In genomic region chr2:174571669-174572323, GRCh38 we compare ENCODE assay signal across 15 cellular contexts. TPM values are rescaled to one million over a fixed set of nuclear protein-coding genes. Genes with fewer than 3 reads are reported as not detected.
DNase-seq lines count a peak whose midpoint lies in the region; TF ChIP-seq lines count a peak whose summit lies in the region.
"Had no signal": no experiment of that assay in that cellular context is flagged by ENCODE, and none has a peak within 500 bp of the region (broad histone marks: within the 10 kb centered on the region; RNA-seq: fewer than 3 reads in every experiment).

No MANE protein-coding gene starts in this region.

- no peak overlapping the region for H3K9ac ChIP-seq in trophoblast cell (ENCODE audit: low read length)

- peak overlapping the region; percentile 75 for H3K18ac ChIP-seq in trophoblast cell (ENCODE audit: low read length)

- H3K36me3 Mint-ChIP-seq in CD4-positive, alpha-beta memory T cell: peaks cover 65 to 91% of the 10 kb centered on the region in 2 donors
- peaks cover 89% of the 10 kb centered on the region for H3K36me3 Mint-ChIP-seq in dendritic cell treated with granulocyte-macrophage colony-stimulating factor and Interleukin-4, amounts not matched to agents 40 ng/mL and 50 ng/mL, for 4 days (ENCODE audit: low read depth)

- no peak overlapping the region for H4K91ac ChIP-seq in trophoblast cell (ENCODE audit: low read depth, low read length)

- no peak overlapping the region for H3K23ac ChIP-seq in trophoblast cell (ENCODE audit: low read length)

- peaks cover 60% of the 10 kb centered on the region for H3K4me1 ChIP-seq in CD4-positive, alpha-beta memory T cell (ENCODE audit: insufficient read depth, low read length)
- H3K4me1 ChIP-seq in trophoblast cell (ENCODE audit: control insufficient read depth in 1 of 2, insufficient read depth in 2 of 2, low read length in 2 of 2): no peaks in the 10 kb centered on the region
- H3K4me1 ChIP-seq: breast epithelium had no signal

- CTCF ChIA-PET in CD4-positive, alpha-beta memory T cell (lab: Charles Lee; ENCODE audit: partially characterized antibody): interaction anchor here (1.0 to 26.1 kb wide), 5 partner anchors 29 to 116 kb away, joined by 3 to 430 read pairs (median 19); partner anchors contain the start of gene WIPF1
- CTCF ChIA-PET in RWPE1 (lab: Yijun Ruan, JAX): no interaction called here

- peaks cover 42 to 75% (median 58%) of the 10 kb centered on the region in 4 donors for H3K4me1 Mint-ChIP-seq in CD4-positive, alpha-beta memory T cell
- peaks cover 51% of the 10 kb centered on the region for H3K4me1 Mint-ChIP-seq in dendritic cell treated with granulocyte-macrophage colony-stimulating factor and Interleukin-4, amounts not matched to agents 40 ng/mL and 50 ng/mL, for 4 days (ENCODE audit: low read depth)

- H3K9me3 Mint-ChIP-seq in CD4-positive, alpha-beta memory T cell: no peaks in the 10 kb centered on the region
- H3K9me3 Mint-ChIP-seq in dendritic cell treated with granulocyte-macrophage colony-stimulating factor and Interleukin-4, amounts not matched to agents 40 ng/mL and 50 ng/mL, for 4 days: no peaks in the 10 kb centered on the region

- H3K36me3 ChIP-seq in CD4-positive, alpha-beta memory T cell (ENCODE audit: insufficient read depth, low read length): peaks cover 87% of the 10 kb centered on the region
- peaks cover 30 to 60% of the 10 kb centered on the region in 2 experiments for H3K36me3 ChIP-seq in trophoblast cell (ENCODE audit: control insufficient read depth in 1 of 2, insufficient read depth in 2 of 2, low read length in 2 of 2)
- H3K36me3 ChIP-seq: breast epithelium, uterus had no signal

- no peaks in the 10 kb centered on the region for H3K27me3 ChIP-seq in CD4-positive, alpha-beta memory T cell (ENCODE audit: insufficient read depth, low read length)
- H3K27me3 ChIP-seq in trophoblast cell (ENCODE audit: insufficient read depth, low read length): no peaks in the 10 kb centered on the region
- H3K27me3 ChIP-seq: breast epithelium, dorsolateral prefrontal cortex, left lung, uterus had no signal

- no peak for TF ChIP-seq CTCF in RWPE1 (conservative IDR thresholded peaks at IDR 0.05; ENCODE audit: low read depth)

- no peak overlapping the region for H2BK5ac ChIP-seq in trophoblast cell (ENCODE audit: low read depth, low read length, poor library complexity)

- H3K27me3 Mint-ChIP-seq in CD4-positive, alpha-beta memory T cell: no peaks in the 10 kb centered on the region
- no peaks in the 10 kb centered on the region for H3K27me3 Mint-ChIP-seq in dendritic cell treated with granulocyte-macrophage colony-stimulating factor and Interleukin-4, amounts not matched to agents 40 ng/mL and 50 ng/mL, for 4 days

- H2BK12ac ChIP-seq in trophoblast cell (ENCODE audit: low read length): no peak overlapping the region

- H2BK120ac ChIP-seq in trophoblast cell (ENCODE audit: insufficient read depth, low read length, poor library complexity): no peak overlapping the region

- no peaks in the 10 kb centered on the region for H3K79me1 ChIP-seq in trophoblast cell (ENCODE audit: low read length)

- peak overlapping the region in 5 of 7 donors; percentile 18 to 88 (median 75) for H3K27ac Mint-ChIP-seq in CD4-positive, alpha-beta memory T cell
- H3K27ac Mint-ChIP-seq in dendritic cell treated with granulocyte-macrophage colony-stimulating factor and Interleukin-4, amounts not matched to agents 40 ng/mL and 50 ng/mL, for 4 days: peak overlapping the region; percentile 16

- no peak overlapping the region for H2AFZ ChIP-seq in trophoblast cell (ENCODE audit: insufficient read depth, low read length, poor library complexity)

- no peak overlapping the region for H3K4me3 ChIP-seq in CD4-positive, alpha-beta memory T cell (ENCODE audit: low read length in 2 of 2)
- H3K4me3 ChIP-seq in trophoblast cell (ENCODE audit: low read depth, low read length): no peak overlapping the region
- H3K4me3 ChIP-seq: breast epithelium, left lung, uterus had no signal

- H3K4ac ChIP-seq in trophoblast cell (ENCODE audit: low read depth, low read length): no peak overlapping the region

- peak overlapping the region; percentile 25 for H3K14ac ChIP-seq in trophoblast cell (ENCODE audit: low read length)

- no peaks in the 10 kb centered on the region for H3K79me2 ChIP-seq in trophoblast cell (ENCODE audit: control insufficient read depth, insufficient read depth, low read length, poor library complexity)

- DNase-seq in CD4-positive, alpha-beta memory T cell: no peak
- no peak for DNase-seq in RWPE1 (ENCODE audit: low spot score)
- DNase-seq in trophoblast cell: no peak
- DNase-seq in NCI-H1930 (lab: John Stamatoyannopoulos, UW): no peak
- DNase-seq in HuH-7.5 (ENCODE audit: low spot score): no peak
- no peak for DNase-seq in EL
- DNase-seq: dorsolateral prefrontal cortex, KBM-7, left lung, NCI-H1092, NCI-H526 treated with DMSO at 0.1 percent for 48 hours, SHP77 treated with DMSO at 0.1 percent for 48 hours, uterus had no signal

- no peaks in the 10 kb centered on the region for H3K9me3 ChIP-seq in CD4-positive, alpha-beta memory T cell (ENCODE audit: control insufficient read depth in 1 of 2, low read length in 2 of 2)
- peaks cover 2% of the 10 kb centered on the region for H3K9me3 ChIP-seq in trophoblast cell (ENCODE audit: insufficient read depth, low read depth, low read length)
- H3K9me3 ChIP-seq: breast epithelium, left lung, uterus had no signal

- peak overlapping the region in 2 of 8 donors; percentile 22 to 36 for H3K4me3 Mint-ChIP-seq in CD4-positive, alpha-beta memory T cell
- no peak overlapping the region for H3K4me3 Mint-ChIP-seq in dendritic cell treated with granulocyte-macrophage colony-stimulating factor and Interleukin-4, amounts not matched to agents 40 ng/mL and 50 ng/mL, for 4 days

- no CpG with 5 or more reads among the region's 33 CpGs for WGBS in trophoblast cell (ENCODE audit: extremely low coverage, insufficient coverage, insufficient read length)

- intact Hi-C loops in CD4-positive, alpha-beta memory T cell (cut with micrococcal nuclease): no loop called here
- intact Hi-C loops in dendritic cell treated with granulocyte-macrophage colony-stimulating factor and Interleukin-4, amounts not matched to agents 40 ng/mL and 50 ng/mL, for 4 days (cut with micrococcal nuclease): loop anchor here (5.0 kb wide), 1 partner anchor 36 kb away; no protein-coding TSS in a partner anchor

- no peak overlapping the region for H4K12ac ChIP-seq in trophoblast cell (ENCODE audit: low read depth, low read length)

- H3K27ac ChIP-seq in CD4-positive, alpha-beta memory T cell (ENCODE audit: low read depth, low read length): peak overlapping the region; percentile 40
- H3K27ac ChIP-seq in RWPE1: peak overlapping the region; percentile 19
- no peak overlapping the region for H3K27ac ChIP-seq in trophoblast cell (ENCODE audit: low read depth, low read length)
- H3K27ac ChIP-seq: breast epithelium, uterus had no signal

- no peak overlapping the region for H2AK5ac ChIP-seq in trophoblast cell (ENCODE audit: low read length)

- no peak overlapping the region for H4K8ac ChIP-seq in trophoblast cell (ENCODE audit: low read depth, low read length)

- H3K4me2 ChIP-seq in trophoblast cell (ENCODE audit: low read length): no peak overlapping the region

- POLR2A ChIA-PET in CD4-positive, alpha-beta memory T cell (lab: Charles Lee; ENCODE audit: partially characterized antibody): interaction anchor here (15.2 kb wide), 1 partner anchor 25 kb away, joined by 256 read pairs; the partner anchor contains the start of gene WIPF1
- POLR2A ChIA-PET in RWPE1 (lab: Yijun Ruan, JAX; ENCODE audit: low non-redundant PET): no interaction called here

RNA-seq across cellular contexts. Expression of gene WIPF1, which starts 25.8 kb away (rescaled TPM):
- total RNA-seq in CD4-positive, alpha-beta memory T cell: 100 to 1,000 TPM; 483 to 484 TPM
- 100 to 1,000 TPM in 1 of 2 donors, 10 to 100 TPM in 1; 79.2 to 169 TPM for polyA plus RNA-seq in CD4-positive, alpha-beta memory T cell
- polyA plus RNA-seq in trophoblast cell (2013): 113 and 120 TPM in 2 replicates
